11 cellular contexts compared by ENCODE assay signal in the genomic region with DNA sequence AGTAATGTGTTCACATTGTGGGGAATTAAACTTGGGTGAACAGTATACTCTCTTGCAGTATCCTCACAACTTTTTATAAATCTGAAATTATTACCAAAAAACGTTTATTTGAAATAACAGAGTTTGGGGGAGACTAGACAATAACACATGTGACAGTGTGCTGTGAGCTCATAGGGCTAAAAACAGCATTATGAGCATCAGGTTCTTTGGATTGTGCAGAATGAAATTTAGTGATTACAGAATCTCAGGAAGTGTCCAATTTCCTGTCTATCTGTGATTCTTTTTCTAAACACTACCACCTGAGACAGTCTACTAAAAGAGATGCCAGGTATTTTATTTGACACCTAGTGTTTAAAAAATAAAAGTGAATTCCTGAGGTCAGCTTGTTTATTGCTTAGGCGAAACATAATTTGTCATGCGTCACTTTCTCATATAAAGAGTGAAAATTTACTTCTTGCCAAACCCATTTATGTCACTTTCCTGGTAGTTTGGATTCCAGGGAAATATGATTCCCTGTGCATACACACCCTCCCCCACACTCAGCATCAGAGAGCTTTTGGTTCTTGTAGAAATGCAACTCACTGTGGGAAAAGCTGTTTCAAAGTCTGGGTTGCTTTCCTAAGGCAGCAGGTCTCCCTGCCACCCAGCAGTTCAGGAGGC.
DNase-seq lines count a peak whose midpoint lies in the region; TF ChIP-seq lines count a peak whose summit lies in the region.
"Had no signal": no experiment of that assay in that cellular context is flagged by ENCODE, and none has a peak within 500 bp of the region (broad histone marks: within the 10 kb centered on the region; RNA-seq: fewer than 3 reads in every experiment).

No MANE protein-coding gene starts in this region.

- H3K79me2 ChIP-seq in mammary epithelial cell (ENCODE audit: insufficient read depth, low read length), result no peaks in the 10 kb centered on the region

- TF ChIP-seq CTCF in AG04450 (IDR thresholded peaks at IDR 0.05; ENCODE audit: low read depth, low read length), result no peak
- TF ChIP-seq CTCF in mammary epithelial cell (conservative IDR thresholded peaks at IDR 0.05 in 1 of 2, IDR thresholded peaks at IDR 0.05 in 1 of 2; ENCODE audit: extremely low read depth in 1 of 2, insufficient read depth in 1 of 2, low read depth in 1 of 2, low read length in 2 of 2), result no peak
- no peak for TF ChIP-seq CTCF in vagina (IDR thresholded peaks at IDR 0.05)
- no peak for TF ChIP-seq CTCF in sigmoid colon (IDR thresholded peaks at IDR 0.05)

- no TSS peak for BruUV-seq in mammary epithelial cell (replicated peaks; lab: Mats Ljungman, UMichigan)

- no peak overlapping the region for H3K9ac ChIP-seq in mammary epithelial cell (ENCODE audit: insufficient read depth, low read length)

- 83% methylated on average over 3 of the region's 3 CpGs for WGBS in mammary epithelial cell (ENCODE audit: low coverage, missing lambda C conversion rate)
- WGBS in sigmoid colon, 2 donors, result 19 to 62% methylated on average over 3 of the region's 3 CpGs

- H3K9me3 ChIP-seq in AG04450 (ENCODE audit: control insufficient read depth, insufficient read depth, low read length) (no peaks in the 10 kb centered on the region), mammary epithelial cell (replicated peaks; ENCODE audit: insufficient read depth, low read length) (no peaks in the 10 kb centered on the region), vagina (no peaks in the 10 kb centered on the region), sigmoid colon (no peaks in the 10 kb centered on the region)
- H3K9me3 ChIP-seq: ascending aorta had no signal

- no peaks in the 10 kb centered on the region for H3K36me3 ChIP-seq in mammary epithelial cell (ENCODE audit: insufficient read depth, low read length)
- H3K36me3 ChIP-seq in vagina, result no peaks in the 10 kb centered on the region
- no peaks in the 10 kb centered on the region for H3K36me3 ChIP-seq in sigmoid colon
- H3K36me3 ChIP-seq: ascending aorta had no signal

- H3K27ac ChIP-seq in AG04450 (ENCODE audit: low read depth, low read length), result no peak overlapping the region
- no peak overlapping the region for H3K27ac ChIP-seq in mammary epithelial cell (ENCODE audit: insufficient read depth, low read depth, low read length)
- no peak overlapping the region for H3K27ac ChIP-seq in vagina
- H3K27ac ChIP-seq in sigmoid colon, result no peak overlapping the region
- H3K27ac ChIP-seq: ascending aorta had no signal

- H3K4me1 ChIP-seq in mammary epithelial cell (ENCODE audit: insufficient read depth, low read length), result peaks cover 26% of the 10 kb centered on the region
- no peaks in the 10 kb centered on the region for H3K4me1 ChIP-seq in vagina
- no peaks in the 10 kb centered on the region for H3K4me1 ChIP-seq in sigmoid colon
- H3K4me1 ChIP-seq: ascending aorta had no signal

- TF ChIP-seq POLR2A in vagina (IDR thresholded peaks at IDR 0.05), result no peak
- no peak for TF ChIP-seq POLR2A in sigmoid colon (IDR thresholded peaks at IDR 0.05)

- no peak overlapping the region for H3K4me2 ChIP-seq in mammary epithelial cell (ENCODE audit: insufficient read depth, low read depth, low read length)

- DNase-seq in AG04450 (ENCODE audit: low read depth, low spot score) (peak; percentile 15), HT1080 (ENCODE audit: low read depth) (peak; percentile 48), mammary epithelial cell (peak; percentile 52), left kidney (ENCODE audit: low read depth, low spot score) (peak; percentile 85), vagina (ENCODE audit: extremely low spot score in 2 of 2) (no peak), NCI-H526 treated with DMSO at 0.1 percent for 48 hours (lab: John Stamatoyannopoulos, UW) (no peak), sigmoid colon (no peak), cortex of kidney (lab: John Stamatoyannopoulos, UW) (no peak)
- DNase-seq: foreskin melanocyte, NCI-H187 had no signal

- POLR2A ChIA-PET in AG04450 (lab: Yijun Ruan, JAX), result no interaction called here

- H4K20me1 ChIP-seq in mammary epithelial cell (ENCODE audit: insufficient read depth, low read length), result no peaks in the 10 kb centered on the region

- CTCF ChIA-PET in AG04450 (lab: Charles Lee) (interaction anchor here (0.8 to 0.9 kb wide), 3 partner anchors 17 to 166 kb away, joined by 3 to 5 read pairs (median 4); no protein-coding TSS in a partner anchor), mammary epithelial cell (lab: Charles Lee; ENCODE audit: low non-redundant PET) (interaction anchor here (0.7 kb wide), 1 partner anchor 18 kb away, joined by 5 read pairs; no protein-coding TSS in a partner anchor)

- dilution Hi-C loops in mammary epithelial cell (cut with HindIII; ENCODE audit: low sequenced_read_pairs), result no loop called here

- no peak for TF ChIP-seq EP300 in sigmoid colon (IDR thresholded peaks at IDR 0.05)

- in situ Hi-C loops in mammary epithelial cell (cut with MboI; ENCODE audit: low sequenced_read_pairs in 2 of 2), result no loop called here

- no peaks in the 10 kb centered on the region for H3K27me3 ChIP-seq in AG04450 (ENCODE audit: control insufficient read depth, insufficient read depth, low read length)
- H3K27me3 ChIP-seq in mammary epithelial cell (ENCODE audit: insufficient read depth, low read length), result no peaks in the 10 kb centered on the region
- no peaks in the 10 kb centered on the region for H3K27me3 ChIP-seq in vagina
- H3K27me3 ChIP-seq in sigmoid colon, result no peaks in the 10 kb centered on the region
- H3K27me3 ChIP-seq: ascending aorta had no signal

- no peak overlapping the region for H3K4me3 ChIP-seq in AG04450 (ENCODE audit: low read depth, low read length)
- no peak overlapping the region for H3K4me3 ChIP-seq in mammary epithelial cell (replicated peaks in 1 of 3; ENCODE audit: insufficient read depth in 1 of 3, low read depth in 2 of 3, low read length in 3 of 3)
- no peak overlapping the region for H3K4me3 ChIP-seq in vagina
- no peak overlapping the region for H3K4me3 ChIP-seq in sigmoid colon
- H3K4me3 ChIP-seq: ascending aorta had no signal

- intact Hi-C loops in mammary epithelial cell (cut with micrococcal nuclease), result no loop called here
- intact Hi-C loops in vagina (cut with DNase I), result no loop called here
- intact Hi-C loops in sigmoid colon (cut with DNase I), result no loop called here

- H2AFZ ChIP-seq in mammary epithelial cell (ENCODE audit: low read depth, low read length), result no peak overlapping the region

Comparison
In these comparisons a context has a peak if more than half of its experiments do, and no peak if none do; other contexts are left out.
1. DNase-seq: peak in AG04450 (single experiment), HT1080 (single experiment), mammary epithelial cell (single experiment) and left kidney (single experiment); none in vagina (0 of 2), NCI-H526 treated with DMSO at 0.1 percent for 48 hours (single experiment), sigmoid colon (single experiment) and cortex of kidney (single experiment).